In the genomic region with DNA sequence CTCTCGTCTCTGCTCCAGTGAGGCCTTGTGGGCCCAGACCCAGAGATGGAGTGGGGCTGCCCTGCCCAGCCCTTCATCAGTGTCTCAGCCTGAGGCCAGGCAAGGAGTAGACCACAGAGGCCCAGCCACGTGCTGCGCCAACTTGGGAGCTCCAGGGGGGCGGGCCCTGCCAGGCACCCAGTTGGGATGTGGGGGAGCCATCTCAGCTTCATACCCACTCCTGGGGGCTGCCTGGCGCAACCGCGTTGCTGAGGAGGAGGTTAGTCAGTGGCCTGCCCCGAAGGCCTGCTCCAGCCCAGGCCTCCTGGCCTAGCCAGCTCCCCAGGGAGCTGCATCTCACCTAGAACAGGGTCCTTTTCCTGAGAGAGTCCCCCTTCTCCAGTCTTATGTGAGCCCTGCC, we compare ENCODE assay signal across 11 cellular contexts. TPM values are rescaled to one million over a fixed set of nuclear protein-coding genes. Genes with fewer than 3 reads are reported as not detected.
"Had no signal": no experiment of that assay in that cellular context is flagged by ENCODE, and none has a peak within 500 bp of the region (broad histone marks: within the 10 kb centered on the region; RNA-seq: fewer than 3 reads in every experiment).

No MANE protein-coding gene starts in this region.

- ATAC-seq: GM23338, HCT116 had no signal

- H3K36me3 ChIP-seq: HAP-1 had no signal

- H2AFZ ChIP-seq: GM23248, GM23338 had no signal

- H3K9ac ChIP-seq: GM23248 had no signal

- H3K9me3 ChIP-seq: HAP-1 had no signal

- H3K4me2 ChIP-seq: GM23338 had no signal

- H3K4me1 ChIP-seq: HAP-1 had no signal

- DNase-seq: GM23248, GOT3, H9, HCEC 1CT, HFFc6 had no signal

- H3K27ac ChIP-seq: GM23248 had no signal

- H3K4me3 ChIP-seq: GM23248, GM23338, HAP-1 had no signal

RNA-seq across cellular contexts. Expression of a gene that starts 11.8 kb away (rescaled TPM):
- total RNA-seq: GM23248, GM23338, H1, H7, H9 had no signal
- polyA plus RNA-seq: GM23248, H1 had no signal

RNA-seq across cellular contexts. Expression of a gene that starts 16.8 kb away (rescaled TPM):
- total RNA-seq: GM23248, GM23338, H1, H7, H9, HFFc6 had no signal
- polyA plus RNA-seq: GM23248 had no signal

RNA-seq across cellular contexts. Expression of a gene that starts 27.3 kb away (rescaled TPM):
- total RNA-seq: GM23248, GM23338, H1, H4, H7, H9, HFFc6 had no signal
- polyA plus RNA-seq: GM23248, GM23338 had no signal

RNA-seq across cellular contexts. Expression of a gene that starts 42.6 kb away (rescaled TPM):
- total RNA-seq: GM23248, H1, H4, H7, H9, HFFc6 had no signal
- polyA plus RNA-seq: GM23248, GM23338 had no signal
